8 cellular contexts compared by ENCODE assay signal in the genomic region with DNA sequence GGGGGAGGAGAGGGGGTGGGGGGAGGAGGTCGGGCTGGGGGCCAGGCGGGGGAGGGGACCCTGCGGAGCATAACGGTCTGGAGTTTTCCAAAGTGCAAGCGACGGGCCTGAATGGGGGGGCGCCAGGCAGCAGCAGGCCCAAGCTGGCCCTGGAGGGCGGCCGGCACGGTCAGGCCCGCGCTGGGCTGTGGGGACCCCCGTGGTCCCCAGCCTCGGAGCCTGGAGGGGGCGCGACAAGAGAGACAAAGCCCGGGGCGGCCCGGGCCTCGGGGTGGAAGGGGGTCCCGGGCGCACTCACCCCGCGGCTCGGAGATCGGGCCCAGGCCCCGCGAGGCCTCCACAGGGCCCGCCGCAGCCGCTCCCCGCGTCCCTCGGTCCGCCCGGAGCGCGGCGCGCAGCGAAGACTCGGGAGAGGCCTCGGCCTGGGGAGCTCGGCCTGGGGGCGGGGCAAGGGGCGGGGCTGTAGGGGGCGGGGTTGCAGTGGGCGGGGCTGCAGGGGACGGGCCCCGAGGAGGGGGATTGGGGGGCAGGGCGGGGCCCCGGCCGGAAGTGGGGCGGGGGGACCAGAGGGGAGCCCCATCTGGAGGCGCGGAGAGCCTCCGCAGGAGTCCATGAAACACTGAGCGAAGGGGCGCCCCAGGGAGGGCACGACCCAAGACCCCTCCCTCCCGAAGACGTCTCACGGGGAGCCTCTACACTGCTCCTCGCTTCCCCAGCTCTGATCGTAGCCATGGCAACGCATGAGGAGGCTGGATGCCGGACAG. TPM values are rescaled to one million over a fixed set of nuclear protein-coding genes. Genes with fewer than 3 reads are reported as not detected.
DNase-seq lines count a peak whose midpoint lies in the region; ATAC-seq, FAIRE-seq and TF ChIP-seq lines count a peak whose summit lies in the region.

No MANE protein-coding gene starts in this region.

- no peaks in the 10 kb centered on the region; the same call in 1 of the 2 replicates for H3K36me3 ChIP-seq in BJ (ENCODE audit: control insufficient read depth, insufficient read depth, low read length)
- H3K36me3 ChIP-seq in iPS DF 6.9 (ENCODE audit: control insufficient read depth, insufficient read depth, low read length) = no peaks in the 10 kb centered on the region
- no peaks in the 10 kb centered on the region for H3K36me3 ChIP-seq in sigmoid colon

- POLR2A ChIA-PET in BJ (lab: Charles Lee) = interaction anchor here (0.6 kb wide), 1 partner anchor 11 kb away, joined by 13 read pairs; no protein-coding TSS in a partner anchor

- H3K9me3 ChIP-seq in iPS DF 6.9 (ENCODE audit: control insufficient read depth, insufficient read depth, low read length) = no peaks in the 10 kb centered on the region
- H3K9me3 ChIP-seq in sigmoid colon = no peaks in the 10 kb centered on the region

- in situ Hi-C loops in astrocyte of the spinal cord (cut with HindIII; ENCODE audit: low sequenced_read_pairs) = no loop called here

- no CpG with 5 or more reads among the region's 67 CpGs for WGBS in iPS DF 6.9 (ENCODE audit: insufficient coverage, insufficient read length)
- 1 to 4% methylated on average over 67 of the region's 67 CpGs for WGBS in sigmoid colon, 2 donors

- no peak for DNase-seq in BJ (ENCODE audit: low read depth)
- peak; percentile 96 for DNase-seq in H54 (ENCODE audit: insufficient read length, low spot score)
- DNase-seq in T follicular helper cell (ENCODE audit: low read depth) = peak; percentile 36
- peak; percentile 68 for DNase-seq in astrocyte of the spinal cord (ENCODE audit: low read depth, low spot score)
- DNase-seq in iPS DF 6.9 (ENCODE audit: low read depth, low spot score) = no peak
- DNase-seq in sigmoid colon = peak; percentile 86
- DNase-seq in GM19240 (ENCODE audit: insufficient read length, low spot score) = no peak

- H3K27me3 ChIP-seq in BJ (ENCODE audit: control insufficient read depth, insufficient read depth, low read length) = no peaks in the 10 kb centered on the region
- H3K27me3 ChIP-seq in iPS DF 6.9 (ENCODE audit: control insufficient read depth, insufficient read depth, low read length) = no peaks in the 10 kb centered on the region
- H3K27me3 ChIP-seq in sigmoid colon = no peaks in the 10 kb centered on the region

- TF ChIP-seq CTCF in BJ (IDR thresholded peaks at IDR 0.05; ENCODE audit: insufficient read depth, low read depth, low read length) (no peak), astrocyte of the spinal cord (IDR thresholded peaks at IDR 0.05; ENCODE audit: low read depth, low read length) (no peak), sigmoid colon (IDR thresholded peaks at IDR 0.05) (no peak)

- ATAC-seq in GM21390 (IDR thresholded peaks at IDR 0.05; ENCODE audit: unreplicated experiment) = no peak

- peak overlapping the region; percentile 85 for H3K4me3 ChIP-seq in BJ (ENCODE audit: low read depth, low read length)
- H3K4me3 ChIP-seq in astrocyte of the spinal cord (ENCODE audit: low read depth, low read length) = peak overlapping the region; percentile 65
- H3K4me3 ChIP-seq in iPS DF 6.9 (ENCODE audit: low read length) = peak overlapping the region; percentile 53
- peak overlapping the region; percentile 72 to 94 (median 82) for H3K4me3 ChIP-seq in sigmoid colon

- no peak overlapping the region for H3K27ac ChIP-seq in iPS DF 6.9 (ENCODE audit: low read length)
- H3K27ac ChIP-seq in sigmoid colon = peak overlapping the region; percentile 89 to 95 (median 92)

- TF ChIP-seq POLR2A in H54 (IDR thresholded peaks at IDR 0.05; ENCODE audit: low read depth, low read length) = peak; percentile 53; the same call in 1 of the 2 replicates
- no peak for TF ChIP-seq POLR2A in sigmoid colon (IDR thresholded peaks at IDR 0.05)

- intact Hi-C loops in sigmoid colon (cut with DNase I) = loop anchor here (1.0 to 2.0 kb wide), 2 partner anchors 16 to 47 kb away; partner anchors contain the start of gene PTPRS

- H3K4me1 ChIP-seq in iPS DF 6.9 (ENCODE audit: control insufficient read depth, insufficient read depth, low read length) = peaks cover 3% of the 10 kb centered on the region
- peaks cover 0 to 60% (median 56%) of the 10 kb centered on the region in 4 donors for H3K4me1 ChIP-seq in sigmoid colon

- CTCF ChIA-PET in BJ (lab: Yijun Ruan, JAX) = interaction anchor here (0.8 to 1.5 kb wide), 4 partner anchors 11 to 262 kb away, joined by 3 to 4 read pairs (median 3); no protein-coding TSS in a partner anchor

- FAIRE-seq in H54 (lab: Jason Lieb, UNC) = no peak

- no peak for TF ChIP-seq EP300 in sigmoid colon (IDR thresholded peaks at IDR 0.05)

RNA-seq across cellular contexts. Expression of gene PTPRS, which starts 47.6 kb away (rescaled TPM):
- polyA plus RNA-seq in BJ (2011; rRNA removed) (27.9 and 40.1 TPM in 2 replicates), sigmoid colon (10 to 100 TPM in 1 of 3 donors, 1 to 10 TPM in 1, under 1 TPM in 1; 0.46 to 12.3 (median 2.4) TPM)
- polyA minus RNA-seq in BJ (2011; rRNA and poly(A)+ RNA removed) = 119 and 148 TPM in 2 replicates
- 100 to 1,000 TPM; 120 to 211 (median 139) TPM for total RNA-seq in sigmoid colon

Comparison
In these comparisons a context has a peak if more than half of its experiments do, and no peak if none do; other contexts are left out.
1. DNase-seq: peak in H54 (single experiment), T follicular helper cell (single experiment), astrocyte of the spinal cord (single experiment) and sigmoid colon (single experiment); none in BJ (single experiment), iPS DF 6.9 (single experiment) and GM19240 (single experiment).
2. Peak in every context shown above with its lines, with median percentiles within 50 percentile points of each other: H3K4me3 ChIP-seq.